Comparison of ENCODE assay signal across 10 cellular contexts in the genomic region with DNA sequence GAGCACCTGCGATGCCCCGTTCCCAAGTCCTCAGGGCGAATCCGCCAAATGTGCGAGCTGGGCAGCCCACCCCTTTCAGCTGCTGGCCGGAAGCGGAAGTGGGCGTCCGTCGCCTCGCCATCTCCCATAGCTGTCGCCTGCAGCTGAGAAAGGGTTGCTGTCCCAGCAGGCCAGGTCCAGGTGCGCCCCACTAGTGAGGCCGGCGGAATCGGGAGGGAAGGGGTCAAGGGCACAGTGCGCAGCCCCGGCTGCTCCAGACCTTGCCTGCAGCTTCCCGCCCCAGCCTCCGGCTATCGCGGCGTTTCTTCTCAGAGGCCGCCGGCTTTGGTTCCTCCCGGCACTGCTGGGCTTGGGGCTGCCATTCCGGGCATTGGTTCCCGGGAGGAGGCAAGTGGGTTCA. TPM values are rescaled to one million over a fixed set of nuclear protein-coding genes. Genes with fewer than 3 reads are reported as not detected.
A peak's percentile ranks its signal among the peaks of the same experiment; 100 is the strongest.
DNase-seq lines count a peak whose midpoint lies in the region; TF ChIP-seq lines count a peak whose summit lies in the region.
"Had no signal": no experiment of that assay in that cellular context is flagged by ENCODE, and none has a peak within 500 bp of the region (broad histone marks: within the 10 kb centered on the region; RNA-seq: fewer than 3 reads in every experiment).

Gene ZNF177, plus strand, starts transcription at position 109 of the 400 bp plus-strand sequence. CDS start 15,299 bp downstream, outside the sequence.

- DNase-seq in GM03348 (ENCODE audit: low spot score) (peak; percentile 13), SK-N-DZ (ENCODE audit: low spot score) (peak; percentile 77), fibroblast of lung (ENCODE audit: low read depth in 2 of 2) (peak; percentile 22 to 39), retinal pigment epithelial cell (ENCODE audit: low read depth) (no peak), cerebellar cortex (ENCODE audit: low spot score) (no peak), DMS153 treated with DMSO at 0.1 percent for 48 hours (lab: John Stamatoyannopoulos, UW; ENCODE audit: unreplicated experiment) (no peak), NCI-H226 (no peak)
- DNase-seq in CD8-positive, alpha-beta memory T cell: no peak
- DNase-seq: NCI-H446 treated with DMSO at 0.1 percent for 48 hours, stomach had no signal

- no peaks in the 10 kb centered on the region for H4K20me1 ChIP-seq in fibroblast of lung (ENCODE audit: control insufficient read depth, extremely low read depth, insufficient read depth, low read length)

- CTCF ChIA-PET in CD8-positive, alpha-beta memory T cell (lab: Charles Lee): no interaction called here

- H2AFZ ChIP-seq in fibroblast of lung (ENCODE audit: low read length): no peak within 1 kb of the TSS

- peak within 1 kb of the TSS; percentile 25 for H3K4me2 ChIP-seq in fibroblast of lung (ENCODE audit: extremely low read depth, insufficient read depth, low read length)

- no peaks in the 10 kb centered on the region for H3K27me3 ChIP-seq in fibroblast of lung (ENCODE audit: control insufficient read depth, insufficient read depth, low read length)
- no peaks in the 10 kb centered on the region for H3K27me3 ChIP-seq in CD8-positive, alpha-beta memory T cell (ENCODE audit: insufficient read depth, low read length, poor library complexity, severe bottlenecking)
- H3K27me3 ChIP-seq: stomach had no signal

- no peak for TF ChIP-seq CTCF in fibroblast of lung (conservative IDR thresholded peaks at IDR 0.05 in 1 of 2, IDR thresholded peaks at IDR 0.05 in 1 of 2; ENCODE audit: low read depth in 1 of 2, low read length in 2 of 2)
- no peak for TF ChIP-seq CTCF in retinal pigment epithelial cell (conservative IDR thresholded peaks at IDR 0.05; ENCODE audit: low read depth, low read length)

- H3K4me1 ChIP-seq in fibroblast of lung (ENCODE audit: control insufficient read depth, extremely low read depth, insufficient read depth, low read length): no peaks in the 10 kb centered on the region
- no peaks in the 10 kb centered on the region for H3K4me1 ChIP-seq in CD8-positive, alpha-beta memory T cell (ENCODE audit: insufficient read depth, low read length)
- H3K4me1 ChIP-seq: stomach had no signal

- POLR2A ChIA-PET in CD8-positive, alpha-beta memory T cell (lab: Charles Lee): no interaction called here

- no peak within 1 kb of the TSS for H3K27ac ChIP-seq in fibroblast of lung (ENCODE audit: insufficient read depth, low read length)
- no peak within 1 kb of the TSS for H3K27ac ChIP-seq in CD8-positive, alpha-beta memory T cell (ENCODE audit: low read depth, low read length)
- H3K27ac ChIP-seq: stomach had no signal

- no peaks in the 10 kb centered on the region for H3K9me3 ChIP-seq in fibroblast of lung (ENCODE audit: control insufficient read depth, insufficient read depth, low read depth, low read length)
- peaks cover 7% of the 10 kb centered on the region for H3K9me3 ChIP-seq in CD8-positive, alpha-beta memory T cell (ENCODE audit: low read length)

- H3K9me3 Mint-ChIP-seq in CD8-positive, alpha-beta memory T cell: peaks cover 45 to 85% (median 74%) of the 10 kb centered on the region in 5 donors

- no peaks in the 10 kb centered on the region for H3K79me2 ChIP-seq in fibroblast of lung (ENCODE audit: control insufficient read depth, insufficient read depth, low read length)

- H3K36me3 Mint-ChIP-seq in CD8-positive, alpha-beta memory T cell: peaks cover 11 to 69% (median 50%) of the 10 kb centered on the region in 3 donors

- H3K4me3 ChIP-seq in fibroblast of lung (replicated peaks in 1 of 4; ENCODE audit: control extremely low read depth in 1 of 4, insufficient read depth in 1 of 4, low read depth in 3 of 4, low read length in 4 of 4) (peak within 1 kb of the TSS; percentile 15 to 74 (median 34)), retinal pigment epithelial cell (ENCODE audit: low read length) (peak within 1 kb of the TSS; percentile 51)
- no peak within 1 kb of the TSS for H3K4me3 ChIP-seq in CD8-positive, alpha-beta memory T cell (ENCODE audit: low read length)
- H3K4me3 ChIP-seq: stomach had no signal

- H3K9ac ChIP-seq in fibroblast of lung (ENCODE audit: insufficient read depth, low read length): no peak within 1 kb of the TSS

- H3K36me3 ChIP-seq in fibroblast of lung (ENCODE audit: control insufficient read depth, insufficient read depth, low read length): no peaks in the 10 kb centered on the region
- no peaks in the 10 kb centered on the region for H3K36me3 ChIP-seq in CD8-positive, alpha-beta memory T cell (ENCODE audit: insufficient read depth, low read length)

- H3K27me3 Mint-ChIP-seq in CD8-positive, alpha-beta memory T cell: peaks cover 16 to 19% of the 10 kb centered on the region in 2 donors

- peak within 1 kb of the TSS in 2 of 7 donors; percentile 2 to 39 for H3K4me3 Mint-ChIP-seq in CD8-positive, alpha-beta memory T cell

- H3K27ac Mint-ChIP-seq in CD8-positive, alpha-beta memory T cell: no peak within 1 kb of the TSS

- peaks cover 4 to 7% (median 5%) of the 10 kb centered on the region in 3 donors for H3K4me1 Mint-ChIP-seq in CD8-positive, alpha-beta memory T cell

RNA-seq across cellular contexts. Expression of gene ZNF177, which starts in this region (rescaled TPM):
- polyA plus RNA-seq in SK-N-DZ (2014; cell fraction: cytosol; rRNA removed): 4.0 and 5.2 TPM in 2 replicates
- polyA plus RNA-seq in SK-N-DZ (2014; cell fraction: nucleus; rRNA removed): 10.2 and 16.7 TPM in 2 replicates
- 2.1 and 3.3 TPM in 2 replicates for total RNA-seq in fibroblast of lung
- polyA plus RNA-seq in fibroblast of lung: 1.0 and 1.5 TPM in 2 replicates
- polyA plus RNA-seq in fibroblast of lung (2012): 0.88 and 1.2 TPM in 2 replicates
- 0.15 TPM in 1 of 2 replicates, not detected in the other for polyA minus RNA-seq in fibroblast of lung (ENCODE audit: low replicate concordance)
- under 1 TPM; 0.13 to 0.72 TPM for total RNA-seq in CD8-positive, alpha-beta memory T cell
- 0.63 TPM for polyA plus RNA-seq in CD8-positive, alpha-beta memory T cell

Comparison
In these comparisons a context has a peak if more than half of its experiments do, and no peak if none do; other contexts are left out.
1. DNase-seq: peak in GM03348 (single experiment), SK-N-DZ (single experiment) and fibroblast of lung (2 of 2); none in retinal pigment epithelial cell (single experiment), cerebellar cortex (single experiment), DMS153 treated with DMSO at 0.1 percent for 48 hours (single experiment), CD8-positive, alpha-beta memory T cell (0 of 5) and NCI-H226 (single experiment).